Comparison of ENCODE assay signal across 22 cellular contexts in the genomic region with DNA sequence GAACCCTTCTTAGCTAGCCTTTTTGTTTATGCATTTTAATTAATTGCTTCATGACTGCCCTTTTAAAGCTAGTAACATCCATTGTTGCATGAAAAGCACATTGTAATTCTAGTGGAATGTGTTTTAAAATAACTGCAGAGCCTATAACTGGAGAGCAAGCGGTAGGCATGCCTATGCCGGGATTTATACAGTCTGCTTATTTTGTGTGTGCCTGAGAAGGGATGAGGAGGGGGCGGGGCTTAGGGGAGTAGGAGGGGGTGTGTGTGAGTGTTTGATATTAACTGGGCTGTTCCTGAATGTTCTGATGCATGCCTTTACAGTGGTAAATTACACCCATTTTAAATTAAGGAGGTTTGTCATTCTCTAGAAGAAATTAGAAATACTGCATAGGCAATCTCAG.
A peak's percentile ranks its signal among the peaks of the same experiment; 100 is the strongest.
DNase-seq lines count a peak whose midpoint lies in the region; ATAC-seq and TF ChIP-seq lines count a peak whose summit lies in the region.
"Had no signal": no experiment of that assay in that cellular context is flagged by ENCODE, and none has a peak within 500 bp of the region (broad histone marks: within the 10 kb centered on the region; RNA-seq: fewer than 3 reads in every experiment).

No MANE protein-coding gene starts in this region.

- TF ChIP-seq CTCF in AG04450 (IDR thresholded peaks at IDR 0.05; ENCODE audit: low read depth, low read length) (no peak), right lobe of liver (IDR thresholded peaks at IDR 0.05) (no peak), heart left ventricle (IDR thresholded peaks at IDR 0.05) (no peak)

- H3K9me3 ChIP-seq in AG04450 (ENCODE audit: control insufficient read depth, insufficient read depth, low read length) (no peaks in the 10 kb centered on the region), HAP-1 (no peaks in the 10 kb centered on the region), right lobe of liver (no peaks in the 10 kb centered on the region), heart left ventricle (no peaks in the 10 kb centered on the region)
- H3K9me3 ChIP-seq: stomach had no signal

- peak; percentile 51 to 76 (median 60) for ATAC-seq in right lobe of liver
- no peak for ATAC-seq in GM21367 (IDR thresholded peaks at IDR 0.05; ENCODE audit: unreplicated experiment)
- ATAC-seq in heart left ventricle, result no peak
- ATAC-seq: activated CD8-positive, alpha-beta T cell treated with anti-CD3 and anti-CD28 coated beads for 36 hours; Right ventricle myocardium inferior had no signal

- no peaks in the 10 kb centered on the region for H3K27me3 ChIP-seq in AG04450 (ENCODE audit: control insufficient read depth, insufficient read depth, low read length)
- H3K27me3 ChIP-seq in HAP-1 (ENCODE audit: low read depth), result no peaks in the 10 kb centered on the region
- H3K27me3 ChIP-seq in right lobe of liver, result no peaks in the 10 kb centered on the region
- H3K27me3 ChIP-seq in heart left ventricle, result no peaks in the 10 kb centered on the region
- H3K27me3 ChIP-seq: stomach had no signal

- TF ChIP-seq POLR2A in right lobe of liver (IDR thresholded peaks at IDR 0.05), result no peak
- TF ChIP-seq POLR2A in heart left ventricle (IDR thresholded peaks at IDR 0.05), result no peak

- CTCF ChIA-PET in AG04450 (lab: Charles Lee), result interaction anchor here (0.5 kb wide), 1 partner anchor 18 kb away, joined by 5 read pairs; no protein-coding TSS in a partner anchor

- POLR2A ChIA-PET in AG04450 (lab: Yijun Ruan, JAX), result no interaction called here

- no peak overlapping the region for H3K27ac ChIP-seq in AG04450 (ENCODE audit: low read depth, low read length)
- H3K27ac ChIP-seq in right lobe of liver, result no peak overlapping the region
- H3K27ac ChIP-seq in heart left ventricle, result no peak overlapping the region
- H3K27ac ChIP-seq: skin epidermis had no signal

- DNase-seq in AG04450 (ENCODE audit: low read depth, low spot score), result peak; percentile 16
- DNase-seq in HAP-1 (ENCODE audit: low spot score in 2 of 2), result peak; percentile 34 to 79
- DNase-seq in dedifferentiated amniotic fluid mesenchymal stem cell (ENCODE audit: extremely low spot score), result peak; percentile 21
- no peak for DNase-seq in right lobe of liver
- no peak for DNase-seq in NCI-H1417 treated with DMSO at 0.1 percent for 48 hours (lab: John Stamatoyannopoulos, UW)
- no peak for DNase-seq in GM19240 (ENCODE audit: insufficient read length, low spot score)
- DNase-seq in heart left ventricle, result no peak
- DNase-seq: activated CD8-positive, alpha-beta T cell treated with anti-CD3 and anti-CD28 coated beads for 36 hours; activated naive CD4-positive, alpha-beta T cell treated with anti-CD3 and anti-CD28 coated beads, Interleukin-2, amount 50 U/mL, for 16 hours; activated T-cell treated with anti-CD3 and anti-CD28 coated beads, Interleukin-2, amount 50 U/mL, for 1 hour; CD4-positive, alpha-beta T cell; DMS53; endodermal cell; Karpas-422; NCI-H1048; NCI-H2081 treated with DMSO at 0.1 percent for 48 hours; NCI-H524 treated with DMSO at 0.1 percent for 48 hours; stimulated activated CD4-positive, alpha-beta T cell treated with anti-CD3 and anti-CD28 coated beads, Interleukin-2, amount 100 ng/mL, for 48 hours; stomach had no signal

- in situ Hi-C loops in HAP-1 (cut with MboI; ENCODE audit: low sequenced_read_pairs), result no loop called here

- H3K4me1 ChIP-seq in HAP-1 (peaks cover 4% of the 10 kb centered on the region; the same call in 1 of the 2 replicates), right lobe of liver (peaks cover 0 to 8% (median 0%) of the 10 kb centered on the region in 4 donors), heart left ventricle (peaks cover 0 to 11% (median 0%) of the 10 kb centered on the region in 12 donors)

- H3K4me3 ChIP-seq in AG04450 (ENCODE audit: low read depth, low read length), result no peak overlapping the region
- H3K4me3 ChIP-seq in HAP-1, result no peak overlapping the region
- no peak overlapping the region for H3K4me3 ChIP-seq in right lobe of liver
- H3K4me3 ChIP-seq in heart left ventricle, result no peak overlapping the region
- H3K4me3 ChIP-seq: skin epidermis, stomach had no signal

- H3K36me3 ChIP-seq in HAP-1 (replicated peaks) (peaks cover 20% of the 10 kb centered on the region), right lobe of liver (peaks cover 0 to 59% (median 38%) of the 10 kb centered on the region in 4 donors), heart left ventricle (peaks cover 0 to 94% (median 58%) of the 10 kb centered on the region in 9 donors)

- intact Hi-C loops in right lobe of liver (cut with DNase I), result no loop called here
- intact Hi-C loops in heart left ventricle (cut with DNase I), result no loop called here

- WGBS in right lobe of liver (ENCODE audit: insufficient coverage, low coverage, low lambda C conversion rate, missing lambda C conversion rate), result 67% methylated on average over 3 of the region's 3 CpGs
- WGBS in heart left ventricle, 4 donors, result 67 to 82% (median 72%) methylated on average over 3 of the region's 3 CpGs

Comparison
In these comparisons a context has a peak if more than half of its experiments do, and no peak if none do; other contexts are left out.
1. DNase-seq: peak in AG04450 (single experiment), HAP-1 (2 of 2) and dedifferentiated amniotic fluid mesenchymal stem cell (single experiment); none in right lobe of liver (0 of 3), NCI-H1417 treated with DMSO at 0.1 percent for 48 hours (single experiment), GM19240 (single experiment) and heart left ventricle (0 of 5).
2. ATAC-seq: peak in right lobe of liver (4 of 4); none in GM21367 (single experiment) and heart left ventricle (0 of 4).